2 cellular contexts compared by ENCODE assay signal in the genomic region with DNA sequence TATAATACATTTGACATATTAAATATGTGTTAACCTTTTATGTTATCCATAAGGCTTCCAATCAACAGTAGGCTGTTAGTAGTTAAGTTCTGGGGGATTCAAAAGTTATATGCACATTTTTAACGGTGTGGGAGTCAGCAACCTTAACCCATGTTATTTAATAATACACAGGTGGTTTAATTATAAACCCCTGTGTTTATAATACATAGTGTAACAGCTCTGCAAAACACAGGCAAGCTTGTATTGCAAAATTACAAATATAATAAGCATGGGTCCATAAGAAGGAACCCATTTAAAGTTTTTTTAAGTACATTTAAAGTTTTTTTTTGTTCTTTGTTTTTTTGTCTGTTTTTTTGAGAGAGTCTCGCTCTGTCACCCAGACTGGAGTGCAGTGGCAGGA.
A peak's percentile ranks its signal among the peaks of the same experiment; 100 is the strongest.
TF ChIP-seq lines count a peak whose summit lies in the region.

No MANE protein-coding gene starts in this region.

TF ChIP-seq in liver, 16 proteins besides CTCF, POLR2A, EP300 and RAD21:
- TF ChIP-seq EGR1 (IDR thresholded peaks at IDR 0.05; ENCODE audit: low read depth in 2 of 2): no peak
- peak; percentile 9 for TF ChIP-seq SP1 (IDR thresholded peaks at IDR 0.05)
- TF ChIP-seq ATF3 (IDR thresholded peaks at IDR 0.05): no peak
- no peak for TF ChIP-seq TAF1 (conservative IDR thresholded peaks at IDR 0.05)
- no peak for TF ChIP-seq ZBTB33 (IDR thresholded peaks at IDR 0.05)
- peak; percentile 19 for TF ChIP-seq FOXA2 (IDR thresholded peaks at IDR 0.05)
- no peak for TF ChIP-seq REST (IDR thresholded peaks at IDR 0.05)
- no peak for TF ChIP-seq GABPA (IDR thresholded peaks at IDR 0.05 in 1 of 2, conservative IDR thresholded peaks at IDR 0.05 in 1 of 2)
- TF ChIP-seq FOXA1 (IDR thresholded peaks at IDR 0.05): no peak
- TF ChIP-seq HNF4A (conservative IDR thresholded peaks at IDR 0.05): no peak
- peak; percentile 34 for TF ChIP-seq YY1 (IDR thresholded peaks at IDR 0.05)
- TF ChIP-seq, protein P1, sequence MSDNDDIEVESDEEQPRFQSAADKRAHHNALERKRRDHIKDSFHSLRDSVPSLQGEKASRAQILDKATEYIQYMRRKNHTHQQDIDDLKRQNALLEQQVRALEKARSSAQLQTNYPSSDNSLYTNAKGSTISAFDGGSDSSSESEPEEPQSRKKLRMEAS (IDR thresholded peaks at IDR 0.05): no peak
- TF ChIP-seq HNF4G (IDR thresholded peaks at IDR 0.05): no peak
- TF ChIP-seq NR2F2 (IDR thresholded peaks at IDR 0.05): no peak
- TF ChIP-seq RXRA (IDR thresholded peaks at IDR 0.05): peak in 1 of 2 donors; percentile 30
- no peak for TF ChIP-seq JUND (IDR thresholded peaks at IDR 0.05)

TF ChIP-seq in HepG2, 621 proteins besides CTCF, POLR2A, EP300 and RAD21:
- no peak for TF ChIP-seq THAP8 (CRISPR knock-in tag; IDR thresholded peaks at IDR 0.05; ENCODE audit: borderline replicate concordance)
- no peak for TF ChIP-seq TEF (CRISPR knock-in tag; IDR thresholded peaks at IDR 0.05)
TF ChIP-seq in HepG2: peak in this region for 0.
